In the genomic region with DNA sequence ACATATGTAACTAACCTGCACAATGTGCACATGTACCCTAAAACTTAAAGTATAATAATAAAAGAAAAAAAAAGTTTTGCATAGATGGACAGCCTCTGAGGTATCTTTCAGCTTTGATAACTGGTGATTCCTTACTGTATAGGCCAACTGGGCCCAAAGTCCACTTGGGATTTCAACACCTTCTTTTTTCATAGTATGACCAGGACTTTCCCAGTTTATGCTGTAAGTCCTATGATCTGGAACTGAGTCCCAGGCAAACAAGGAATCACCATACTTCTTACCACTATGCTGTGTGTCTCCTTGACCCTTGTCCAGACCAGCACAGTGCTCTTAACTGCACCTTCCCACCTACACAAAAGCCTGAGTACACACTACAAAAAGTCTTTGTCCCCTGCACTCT, we compare ENCODE assay signal across 21 cellular contexts.
DNase-seq lines count a peak whose midpoint lies in the region; ATAC-seq, FAIRE-seq and TF ChIP-seq lines count a peak whose summit lies in the region.
"Had no signal": no experiment of that assay in that cellular context is flagged by ENCODE, and none has a peak within 500 bp of the region (broad histone marks: within the 10 kb centered on the region; RNA-seq: fewer than 3 reads in every experiment).

No MANE protein-coding gene starts in this region.

- in situ Hi-C loops in HepG2 (cut with HindIII; ENCODE audit: extremely low pct_ligation_motif_present, low pct_unique_long_range_greater_than_20kb): no loop called here

- no peak for TF ChIP-seq POLR2A in HepG2 (IDR thresholded peaks at IDR 0.05; ENCODE audit: insufficient read depth in 1 of 2, low read depth in 2 of 2, low read length in 2 of 2)

- DNase-seq in hepatocyte (ENCODE audit: low spot score) (peak; percentile 51), HepG2 (ENCODE audit: low spot score) (no peak), mucosa of gallbladder (ENCODE audit: low spot score) (peak; percentile 17), progenitor cell of endocrine pancreas (ENCODE audit: low spot score, unreplicated experiment) (no peak), pons (ENCODE audit: low spot score) (no peak), OCI-M1 (lab: John Stamatoyannopoulos, UW) (no peak)
- DNase-seq: ACHN; BE2C; C1 segment of cervical spinal cord; CD4-positive, CD25-positive, alpha-beta regulatory T cell; CD8-positive, alpha-beta memory T cell; COR-L47; IMR-90 had no signal

- H3K4me2 ChIP-seq in hepatocyte (peak overlapping the region; percentile 56), HepG2 (ENCODE audit: low read depth, low read length) (no peak overlapping the region)

- no peak for TF ChIP-seq RAD21 in HepG2 (CRISPR knock-in tag; IDR thresholded peaks at IDR 0.05)

- no peaks in the 10 kb centered on the region for H3K27me3 ChIP-seq in hepatocyte
- no peaks in the 10 kb centered on the region for H3K27me3 ChIP-seq in HepG2 (ENCODE audit: control insufficient read depth in 1 of 2, insufficient read depth in 2 of 2, low read length in 2 of 2)
- H3K27me3 ChIP-seq: BE2C had no signal

- H3K4me3 ChIP-seq in hepatocyte (no peak overlapping the region), HepG2 (replicated peaks in 1 of 3; ENCODE audit: insufficient read depth in 1 of 3, low read depth in 2 of 3, low read length in 3 of 3) (no peak overlapping the region)
- H3K4me3 ChIP-seq: HAP-1 had no signal

- H3K9me3 ChIP-seq in hepatocyte (ENCODE audit: low read depth): no peaks in the 10 kb centered on the region
- H3K9me3 ChIP-seq in HepG2 (ENCODE audit: low read length): no peaks in the 10 kb centered on the region
- H3K9me3 ChIP-seq: BE2C, HAP-1 had no signal

- TF ChIP-seq CTCF in hepatocyte (IDR thresholded peaks at IDR 0.05; ENCODE audit: poor library complexity) (no peak), HepG2 (CRISPR knock-in tag; IDR thresholded peaks at IDR 0.05) (no peak), progenitor cell of endocrine pancreas (IDR thresholded peaks at IDR 0.05; ENCODE audit: unreplicated experiment) (no peak)

- H3K36me3 ChIP-seq in hepatocyte (replicated peaks; ENCODE audit: insufficient read depth, low read depth): no peaks in the 10 kb centered on the region
- H3K36me3 ChIP-seq in HepG2 (replicated peaks in 1 of 2; ENCODE audit: control insufficient read depth in 1 of 2, insufficient read depth in 2 of 2, low read length in 2 of 2): no peaks in the 10 kb centered on the region
- H3K36me3 ChIP-seq: BE2C, HAP-1 had no signal

- TF ChIP-seq EP300 in HepG2 (IDR thresholded peaks at IDR 0.05; ENCODE audit: low read depth in 2 of 2, low read length in 2 of 2): no peak
- no peak for TF ChIP-seq EP300 in HepG2 (CRISPR knock-in tag; IDR thresholded peaks at IDR 0.05; ENCODE audit: borderline replicate concordance)

- H3K9me3 Mint-ChIP-seq in progenitor cell of endocrine pancreas (ENCODE audit: low read depth): peaks cover 3% of the 10 kb centered on the region
- H3K9me3 Mint-ChIP-seq: CD8-positive, alpha-beta memory T cell had no signal

- peaks cover 16% of the 10 kb centered on the region for H3K4me1 ChIP-seq in hepatocyte (ENCODE audit: insufficient read depth)
- peaks cover 8% of the 10 kb centered on the region; the same call in 1 of the 2 replicates for H3K4me1 ChIP-seq in HepG2 (ENCODE audit: insufficient read depth, low read length)
- H3K4me1 ChIP-seq: BE2C, HAP-1 had no signal

- no peaks in the 10 kb centered on the region for H3K9me2 ChIP-seq in hepatocyte (replicated peaks; ENCODE audit: insufficient read depth)

- CTCF ChIA-PET in HepG2 (lab: Yijun Ruan, JAX; ENCODE audit: low intra/inter-chr PET ratio, low total read pairs): no interaction called here

- intact Hi-C loops in HepG2 (cut with micrococcal nuclease; ENCODE audit: unreplicated experiment): no loop called here

- H4K20me1 ChIP-seq in hepatocyte (ENCODE audit: insufficient read depth, poor library complexity, severe bottlenecking): no peaks in the 10 kb centered on the region
- H4K20me1 ChIP-seq in HepG2 (ENCODE audit: insufficient read depth, low read length): no peaks in the 10 kb centered on the region

- no peaks in the 10 kb centered on the region for H3K27me3 Mint-ChIP-seq in progenitor cell of endocrine pancreas

- H3K36me3 Mint-ChIP-seq in progenitor cell of endocrine pancreas (ENCODE audit: insufficient read depth): no peaks in the 10 kb centered on the region
- H3K36me3 Mint-ChIP-seq: CD4-positive, CD25-positive, alpha-beta regulatory T cell; CD8-positive, alpha-beta memory T cell had no signal

- peaks cover 12% of the 10 kb centered on the region for H3K4me1 Mint-ChIP-seq in progenitor cell of endocrine pancreas (ENCODE audit: low read depth)
- H3K4me1 Mint-ChIP-seq: CD4-positive, CD25-positive, alpha-beta regulatory T cell; CD8-positive, alpha-beta memory T cell had no signal

- BruUV-seq in HepG2 (replicated peaks; lab: Mats Ljungman, UMichigan): no TSS peak

- H3K4me3 Mint-ChIP-seq in progenitor cell of endocrine pancreas (ENCODE audit: low read depth): no peak overlapping the region
- H3K4me3 Mint-ChIP-seq: CD4-positive, CD25-positive, alpha-beta regulatory T cell; CD8-positive, alpha-beta memory T cell had no signal

- H3K9ac ChIP-seq in HepG2 (ENCODE audit: insufficient read depth, low read depth, low read length): no peak overlapping the region

- H3K27ac Mint-ChIP-seq in progenitor cell of endocrine pancreas: no peak overlapping the region
- H3K27ac Mint-ChIP-seq: CD4-positive, CD25-positive, alpha-beta regulatory T cell; CD8-positive, alpha-beta memory T cell had no signal

- H2AFZ ChIP-seq in hepatocyte (no peak overlapping the region), HepG2 (ENCODE audit: low read length) (no peak overlapping the region)

- FAIRE-seq in HepG2 (lab: Jason Lieb, UNC): no peak
- FAIRE-seq: A204.1, D721Med, G401.6, GM12891, GM19239 had no signal

- peak overlapping the region; percentile 74 for H3K27ac ChIP-seq in hepatocyte
- H3K27ac ChIP-seq in HepG2 (ENCODE audit: extremely low read length, insufficient read depth, low read length): no peak overlapping the region
- H3K27ac ChIP-seq: HL-60 had no signal

- POLR2A ChIA-PET in HepG2 (lab: Yijun Ruan, JAX): no interaction called here

- no peak; the same call in 1 of the 3 replicates for ATAC-seq in HepG2
- no peak for ATAC-seq in HG02885 (IDR thresholded peaks at IDR 0.05; ENCODE audit: poor library complexity, unreplicated experiment)

- H3K79me2 ChIP-seq in hepatocyte (no peaks in the 10 kb centered on the region), HepG2 (ENCODE audit: insufficient read depth, low read length) (no peaks in the 10 kb centered on the region)

TF ChIP-seq in HepG2, 621 proteins besides CTCF, POLR2A, EP300 and RAD21:
- TF ChIP-seq CEBPB (IDR thresholded peaks at IDR 0.05; ENCODE audit: borderline replicate concordance, low read depth, low read length) (peak; percentile 39; the same call in 1 of the 2 replicates), ZNF660 (CRISPR knock-in tag; IDR thresholded peaks at IDR 0.05; ENCODE audit: borderline replicate concordance, low read depth) (no peak), HNF4A (CRISPR knock-in tag; IDR thresholded peaks at IDR 0.05) (0 out of 2 replicates have a peak, but pooled peaks have one; percentile 5)

Comparison
In these comparisons a context has a peak if more than half of its experiments do, and no peak if none do; other contexts are left out.
1. DNase-seq: peak in hepatocyte (single experiment) and mucosa of gallbladder (single experiment); none in HepG2 (single experiment), progenitor cell of endocrine pancreas (single experiment), pons (single experiment) and OCI-M1 (single experiment).